Comparison of ENCODE assay signal across 8 cellular contexts in genomic region chr17:79405823-79406222, GRCh38.
"Had no signal": no experiment of that assay in that cellular context is flagged by ENCODE, and none has a peak within 500 bp of the region (broad histone marks: within the 10 kb centered on the region; RNA-seq: fewer than 3 reads in every experiment).

No MANE protein-coding gene starts in this region.

- H3K27ac Mint-ChIP-seq: GM23338, IgD-negative memory B cell had no signal

- H3K4me3 ChIP-seq: GM23338, HAP-1 had no signal

- H3K36me3 ChIP-seq: HAP-1 had no signal

- H3K4me3 Mint-ChIP-seq: GM23338, IgD-negative memory B cell had no signal

- H3K4me2 ChIP-seq: GM23338 had no signal

- H3K4me1 ChIP-seq: HAP-1 had no signal

- H3K9me3 ChIP-seq: HAP-1 had no signal

- H3K36me3 Mint-ChIP-seq: IgD-negative memory B cell had no signal

- FAIRE-seq: HepG2 had no signal

- H3K27ac ChIP-seq: HL-60 had no signal

- ATAC-seq: GM23338, HCT116, HepG2 had no signal

- DNase-seq: H7, KG1 had no signal

- H2AFZ ChIP-seq: GM23338 had no signal
